In genomic region chr4:78765607-78766006, GRCh38 we compare ENCODE assay signal across 14 cellular contexts.
"Had no signal": no experiment of that assay in that cellular context is flagged by ENCODE, and none has a peak within 500 bp of the region (broad histone marks: within the 10 kb centered on the region; RNA-seq: fewer than 3 reads in every experiment).

No MANE protein-coding gene starts in this region.

- ATAC-seq: activated naive CD4-positive, alpha-beta T cell treated with anti-CD3 and anti-CD28 coated beads, Interleukin-2, amount 50 U/mL, for 72 hours; pancreas; stimulated activated effector memory CD8-positive, alpha-beta T cell treated with anti-CD3 and anti-CD28 coated beads, Interleukin-12 subunit alpha, Interleukin-12 subunit beta, amount 100 ng/mL, for 72 hours had no signal

- H3K4me1 ChIP-seq: pancreas had no signal

- H3K27me3 ChIP-seq: esophagus muscularis mucosa, hepatocyte, pancreas, thyroid gland had no signal

- H3K4me3 ChIP-seq: esophagus muscularis mucosa, hepatocyte, pancreas, thyroid gland had no signal

- H2AFZ ChIP-seq: hepatocyte had no signal

- H3K79me2 ChIP-seq: hepatocyte had no signal

- H3K4me2 ChIP-seq: hepatocyte had no signal

- H3K27ac ChIP-seq: esophagus muscularis mucosa, hepatocyte, pancreas, thyroid gland had no signal

- H3K9me3 ChIP-seq: esophagus muscularis mucosa, pancreas, thyroid gland had no signal

- DNase-seq: activated CD4-positive, alpha-beta memory T cell treated with anti-CD3 and anti-CD28 coated beads, Interleukin-2, amount 10 ng/mL, durations not matched to agents 7 days and 5 days; activated CD4-positive, alpha-beta T cell treated with anti-CD3 and anti-CD28 coated beads for 4 hours; activated gamma-delta T cell; activated T-cell treated with anti-CD3 and anti-CD28 coated beads, Interleukin-2, amount 50 U/mL, for 48 hours; cortex of kidney; effector CD4-positive, alpha-beta T cell; kidney glomerular epithelial cell; pancreas; T-helper 2 cell; thyroid gland had no signal

- H3K36me3 ChIP-seq: esophagus muscularis mucosa, pancreas, thyroid gland had no signal
